ENCODE assay signal across 1 cellular context in genomic region chr13:43905435-43906031, GRCh38.
TF ChIP-seq lines count a peak whose summit lies in the region.

No MANE protein-coding gene starts in this region.

TF ChIP-seq in GM12878, 131 proteins besides CTCF, POLR2A, EP300 and RAD21:
- TF ChIP-seq SMC3 (IDR thresholded peaks at IDR 0.05; ENCODE audit: borderline replicate concordance, low read length), result peak; percentile 73
- TF ChIP-seq REST (IDR thresholded peaks at IDR 0.05; ENCODE audit: low read depth, low read length), result no peak
- TF ChIP-seq HDGF (IDR thresholded peaks at IDR 0.05), result no peak
